Comparison of ENCODE assay signal across 15 cellular contexts in genomic region chr1:12899186-12899585, GRCh38. TPM values are rescaled to one million over a fixed set of nuclear protein-coding genes. Genes with fewer than 3 reads are reported as not detected.
"Had no signal": no experiment of that assay in that cellular context is flagged by ENCODE, and none has a peak within 500 bp of the region (broad histone marks: within the 10 kb centered on the region; RNA-seq: fewer than 3 reads in every experiment).

No MANE protein-coding gene starts in this region.

RNA-seq across cellular contexts. Expression of gene PRAMEF10, which starts 1.1 kb away (rescaled TPM):
- total RNA-seq: activated B cell treated with CpG ODN at 0.5 μM for 24 hours; activated CD4-positive, alpha-beta memory T cell treated with anti-CD3 and anti-CD28 coated beads for 36 hours; activated CD4-positive, alpha-beta memory T cell treated with anti-CD3 and anti-CD28 coated beads, Interleukin-2, amount 10 ng/mL, durations not matched to agents 7 days and 5 days; activated CD4-positive, alpha-beta T cell treated with anti-CD3 and anti-CD28 coated beads for 36 hours; activated CD4-positive, alpha-beta T cell treated with anti-CD3 and anti-CD28 coated beads, Interleukin-2, amount 10 ng/mL, durations not matched to agents 24 days and 14 days; activated CD4-positive, alpha-beta T cell treated with anti-CD3 and anti-CD28 coated beads, Interleukin-2, amount 10 ng/mL, durations not matched to agents 7 days and 5 days; activated CD8-positive, alpha-beta memory T cell treated with anti-CD3 and anti-CD28 coated beads for 36 hours; activated CD8-positive, alpha-beta memory T cell treated with anti-CD3 and anti-CD28 coated beads, Interleukin-2, amount 10 ng/mL, durations not matched to agents 7 days and 5 days; activated CD8-positive, alpha-beta T cell treated with anti-CD3 and anti-CD28 coated beads for 36 hours; activated CD8-positive, alpha-beta T cell treated with anti-CD3 and anti-CD28 coated beads, Interleukin-2, amount 10 ng/mL, durations not matched to agents 7 days and 5 days; T-cell; T-helper 1 cell treated with Interleukin-12 subunit alpha and Interleukin-12 subunit beta and Interleukin-4 antibody, amounts not matched to agents 30 ng/mL and 1 ng/mL, for 36 hours; T-helper 17 cell; T-helper 2 cell treated with Interferon-gamma antibody and Interleukin-4, amounts not matched to agents 100 ng/mL and 5 ng/mL, for 36 hours; WTC11 had no signal

RNA-seq across cellular contexts. Expression of gene PRAMEF4, which starts 13.2 kb away (rescaled TPM):
- total RNA-seq: activated B cell treated with CpG ODN at 0.5 μM for 24 hours; activated CD4-positive, alpha-beta memory T cell treated with anti-CD3 and anti-CD28 coated beads for 36 hours; activated CD4-positive, alpha-beta memory T cell treated with anti-CD3 and anti-CD28 coated beads, Interleukin-2, amount 10 ng/mL, durations not matched to agents 7 days and 5 days; activated CD4-positive, alpha-beta T cell treated with anti-CD3 and anti-CD28 coated beads for 36 hours; activated CD4-positive, alpha-beta T cell treated with anti-CD3 and anti-CD28 coated beads, Interleukin-2, amount 10 ng/mL, durations not matched to agents 24 days and 14 days; activated CD4-positive, alpha-beta T cell treated with anti-CD3 and anti-CD28 coated beads, Interleukin-2, amount 10 ng/mL, durations not matched to agents 7 days and 5 days; activated CD8-positive, alpha-beta memory T cell treated with anti-CD3 and anti-CD28 coated beads for 36 hours; activated CD8-positive, alpha-beta memory T cell treated with anti-CD3 and anti-CD28 coated beads, Interleukin-2, amount 10 ng/mL, durations not matched to agents 7 days and 5 days; activated CD8-positive, alpha-beta T cell treated with anti-CD3 and anti-CD28 coated beads for 36 hours; activated CD8-positive, alpha-beta T cell treated with anti-CD3 and anti-CD28 coated beads, Interleukin-2, amount 10 ng/mL, durations not matched to agents 7 days and 5 days; T-cell; T-helper 1 cell treated with Interleukin-12 subunit alpha and Interleukin-12 subunit beta and Interleukin-4 antibody, amounts not matched to agents 30 ng/mL and 1 ng/mL, for 36 hours; T-helper 17 cell; T-helper 2 cell treated with Interferon-gamma antibody and Interleukin-4, amounts not matched to agents 100 ng/mL and 5 ng/mL, for 36 hours; WTC11 had no signal

RNA-seq across cellular contexts. Expression of gene PRAMEF7, which starts 17.2 kb away (rescaled TPM):
- total RNA-seq: activated B cell treated with CpG ODN at 0.5 μM for 24 hours; activated CD4-positive, alpha-beta memory T cell treated with anti-CD3 and anti-CD28 coated beads for 36 hours; activated CD4-positive, alpha-beta memory T cell treated with anti-CD3 and anti-CD28 coated beads, Interleukin-2, amount 10 ng/mL, durations not matched to agents 7 days and 5 days; activated CD4-positive, alpha-beta T cell treated with anti-CD3 and anti-CD28 coated beads for 36 hours; activated CD4-positive, alpha-beta T cell treated with anti-CD3 and anti-CD28 coated beads, Interleukin-2, amount 10 ng/mL, durations not matched to agents 24 days and 14 days; activated CD4-positive, alpha-beta T cell treated with anti-CD3 and anti-CD28 coated beads, Interleukin-2, amount 10 ng/mL, durations not matched to agents 7 days and 5 days; activated CD8-positive, alpha-beta memory T cell treated with anti-CD3 and anti-CD28 coated beads for 36 hours; activated CD8-positive, alpha-beta memory T cell treated with anti-CD3 and anti-CD28 coated beads, Interleukin-2, amount 10 ng/mL, durations not matched to agents 7 days and 5 days; activated CD8-positive, alpha-beta T cell treated with anti-CD3 and anti-CD28 coated beads for 36 hours; activated CD8-positive, alpha-beta T cell treated with anti-CD3 and anti-CD28 coated beads, Interleukin-2, amount 10 ng/mL, durations not matched to agents 7 days and 5 days; T-cell; T-helper 1 cell treated with Interleukin-12 subunit alpha and Interleukin-12 subunit beta and Interleukin-4 antibody, amounts not matched to agents 30 ng/mL and 1 ng/mL, for 36 hours; T-helper 17 cell; T-helper 2 cell treated with Interferon-gamma antibody and Interleukin-4, amounts not matched to agents 100 ng/mL and 5 ng/mL, for 36 hours; WTC11 had no signal

RNA-seq across cellular contexts. Expression of gene PRAMEF2, which starts 42.3 kb away (rescaled TPM):
- total RNA-seq: activated B cell treated with CpG ODN at 0.5 μM for 24 hours; activated CD4-positive, alpha-beta memory T cell treated with anti-CD3 and anti-CD28 coated beads for 36 hours; activated CD4-positive, alpha-beta memory T cell treated with anti-CD3 and anti-CD28 coated beads, Interleukin-2, amount 10 ng/mL, durations not matched to agents 7 days and 5 days; activated CD4-positive, alpha-beta T cell treated with anti-CD3 and anti-CD28 coated beads for 36 hours; activated CD4-positive, alpha-beta T cell treated with anti-CD3 and anti-CD28 coated beads, Interleukin-2, amount 10 ng/mL, durations not matched to agents 24 days and 14 days; activated CD4-positive, alpha-beta T cell treated with anti-CD3 and anti-CD28 coated beads, Interleukin-2, amount 10 ng/mL, durations not matched to agents 7 days and 5 days; activated CD8-positive, alpha-beta memory T cell treated with anti-CD3 and anti-CD28 coated beads for 36 hours; activated CD8-positive, alpha-beta memory T cell treated with anti-CD3 and anti-CD28 coated beads, Interleukin-2, amount 10 ng/mL, durations not matched to agents 7 days and 5 days; activated CD8-positive, alpha-beta T cell treated with anti-CD3 and anti-CD28 coated beads for 36 hours; activated CD8-positive, alpha-beta T cell treated with anti-CD3 and anti-CD28 coated beads, Interleukin-2, amount 10 ng/mL, durations not matched to agents 7 days and 5 days; T-cell; T-helper 1 cell treated with Interleukin-12 subunit alpha and Interleukin-12 subunit beta and Interleukin-4 antibody, amounts not matched to agents 30 ng/mL and 1 ng/mL, for 36 hours; T-helper 17 cell; T-helper 2 cell treated with Interferon-gamma antibody and Interleukin-4, amounts not matched to agents 100 ng/mL and 5 ng/mL, for 36 hours; WTC11 had no signal

RNA-seq across cellular contexts. Expression of gene PRAMEF6, which starts 48.2 kb away (rescaled TPM):
- total RNA-seq: activated B cell treated with CpG ODN at 0.5 μM for 24 hours; activated CD4-positive, alpha-beta memory T cell treated with anti-CD3 and anti-CD28 coated beads for 36 hours; activated CD4-positive, alpha-beta memory T cell treated with anti-CD3 and anti-CD28 coated beads, Interleukin-2, amount 10 ng/mL, durations not matched to agents 7 days and 5 days; activated CD4-positive, alpha-beta T cell treated with anti-CD3 and anti-CD28 coated beads for 36 hours; activated CD4-positive, alpha-beta T cell treated with anti-CD3 and anti-CD28 coated beads, Interleukin-2, amount 10 ng/mL, durations not matched to agents 24 days and 14 days; activated CD4-positive, alpha-beta T cell treated with anti-CD3 and anti-CD28 coated beads, Interleukin-2, amount 10 ng/mL, durations not matched to agents 7 days and 5 days; activated CD8-positive, alpha-beta memory T cell treated with anti-CD3 and anti-CD28 coated beads for 36 hours; activated CD8-positive, alpha-beta memory T cell treated with anti-CD3 and anti-CD28 coated beads, Interleukin-2, amount 10 ng/mL, durations not matched to agents 7 days and 5 days; activated CD8-positive, alpha-beta T cell treated with anti-CD3 and anti-CD28 coated beads for 36 hours; activated CD8-positive, alpha-beta T cell treated with anti-CD3 and anti-CD28 coated beads, Interleukin-2, amount 10 ng/mL, durations not matched to agents 7 days and 5 days; T-cell; T-helper 1 cell treated with Interleukin-12 subunit alpha and Interleukin-12 subunit beta and Interleukin-4 antibody, amounts not matched to agents 30 ng/mL and 1 ng/mL, for 36 hours; T-helper 17 cell; T-helper 2 cell treated with Interferon-gamma antibody and Interleukin-4, amounts not matched to agents 100 ng/mL and 5 ng/mL, for 36 hours; WTC11 had no signal
